8 cellular contexts compared by ENCODE assay signal in the genomic region with DNA sequence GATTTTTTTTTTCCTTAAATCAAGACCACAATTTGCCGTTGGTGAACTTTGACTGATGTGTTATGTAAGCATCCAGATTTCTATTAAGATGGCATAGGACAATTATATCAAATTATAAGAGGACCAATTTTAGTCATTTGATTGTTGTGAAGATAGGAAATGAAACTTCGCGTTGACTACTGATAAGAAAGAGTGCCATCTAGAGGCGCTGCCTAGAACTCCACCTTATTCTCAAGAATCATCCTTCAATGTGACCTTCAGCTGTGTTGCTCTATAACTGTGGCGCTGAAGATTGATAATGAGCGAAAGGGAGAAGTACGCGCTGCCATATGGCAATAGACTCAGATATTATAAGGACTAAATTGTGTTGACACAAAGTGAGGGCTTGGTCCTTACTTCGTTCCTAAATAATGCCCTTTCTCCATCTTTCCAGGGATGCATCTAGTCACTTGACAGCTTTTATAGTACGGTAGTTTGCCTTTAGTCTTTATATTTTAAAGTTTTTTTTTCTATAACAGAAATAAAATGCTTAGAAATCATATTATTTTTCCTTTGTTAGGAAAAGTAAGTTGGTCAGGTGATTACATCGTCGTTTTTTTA.
A peak's percentile ranks its signal among the peaks of the same experiment; 100 is the strongest.
DNase-seq lines count a peak whose midpoint lies in the region; ATAC-seq, FAIRE-seq and TF ChIP-seq lines count a peak whose summit lies in the region.

No MANE protein-coding gene starts in this region.

- H3K4ac ChIP-seq in mesenchymal stem cell (ENCODE audit: low read depth in 1 of 2, low read length in 2 of 2) = no peak overlapping the region

- H2BK12ac ChIP-seq in mesenchymal stem cell (ENCODE audit: low read length in 2 of 2) = no peak overlapping the region

- no peaks in the 10 kb centered on the region for H3K27me3 ChIP-seq in mesenchymal stem cell (ENCODE audit: control insufficient read depth in 1 of 2, insufficient read depth in 1 of 2, low read length in 2 of 2)

- H3K27ac ChIP-seq in mesenchymal stem cell (ENCODE audit: low read length, poor library complexity, severe bottlenecking) = no peak overlapping the region

- H3K79me1 ChIP-seq in mesenchymal stem cell (replicated peaks; ENCODE audit: low read length, poor library complexity, severe bottlenecking) = no peaks in the 10 kb centered on the region

- no peaks in the 10 kb centered on the region for H3K4me1 ChIP-seq in mesenchymal stem cell (ENCODE audit: control insufficient read depth, insufficient read depth, low read depth, low read length)

- no peak overlapping the region for H2BK15ac ChIP-seq in mesenchymal stem cell (ENCODE audit: low read depth, poor library complexity, severe bottlenecking)

- H3K4me2 ChIP-seq in mesenchymal stem cell (ENCODE audit: low read length, poor library complexity, severe bottlenecking) = no peak overlapping the region

- no peak overlapping the region for H3K23ac ChIP-seq in mesenchymal stem cell (ENCODE audit: low read length in 2 of 2)

- 29% methylated on average over 8 of the region's 12 CpGs for WGBS in mesenchymal stem cell

- peak overlapping the region; percentile 15 for H3K9ac ChIP-seq in mesenchymal stem cell (ENCODE audit: low read length)

- no peak overlapping the region for H2BK5ac ChIP-seq in mesenchymal stem cell (ENCODE audit: low read depth, low read length, poor library complexity, severe bottlenecking)

- H3K4me3 ChIP-seq in LNCaP clone FGC (ENCODE audit: low read depth, low read length) = no peak overlapping the region
- no peak overlapping the region for H3K4me3 ChIP-seq in mesenchymal stem cell (ENCODE audit: insufficient read depth in 1 of 2, low read depth in 1 of 2, low read length in 2 of 2)

- H2AFZ ChIP-seq in mesenchymal stem cell (ENCODE audit: low read depth, low read length) = no peak overlapping the region

- no peak overlapping the region for H3K27ac Mint-ChIP-seq in chondrocyte (ENCODE audit: unreplicated experiment)

- no peak overlapping the region for H2BK120ac ChIP-seq in mesenchymal stem cell (ENCODE audit: low read depth, low read length)

- H3K4me3 Mint-ChIP-seq in chondrocyte (ENCODE audit: unreplicated experiment) = no peak overlapping the region

- peaks cover 4% of the 10 kb centered on the region for H3K27me3 Mint-ChIP-seq in chondrocyte (ENCODE audit: low read depth)

- no peaks in the 10 kb centered on the region for H3K36me3 ChIP-seq in mesenchymal stem cell (ENCODE audit: control insufficient read depth in 1 of 2, insufficient read depth in 2 of 2, low read depth in 1 of 2, low read length in 2 of 2)

- H3K36me3 Mint-ChIP-seq in chondrocyte (ENCODE audit: low read depth) = no peaks in the 10 kb centered on the region

- H4K91ac ChIP-seq in mesenchymal stem cell (ENCODE audit: low read length) = no peak overlapping the region

- peak; percentile 82 for TF ChIP-seq CTCF in LNCaP clone FGC (IDR thresholded peaks at IDR 0.05; ENCODE audit: control insufficient read depth, extremely low read depth, insufficient read depth)
- TF ChIP-seq CTCF in chondrocyte (IDR thresholded peaks at IDR 0.05) = peak; percentile 85

- FAIRE-seq in RCC 7860 (lab: Jason Lieb, UNC) (no peak), urothelium cell line (lab: Jason Lieb, UNC) (peak; percentile 27)

- H2AK5ac ChIP-seq in mesenchymal stem cell (ENCODE audit: low read length, severe bottlenecking) = no peak overlapping the region

- DNase-seq in CMK (ENCODE audit: low read depth) (peak; percentile 8), LNCaP clone FGC (ENCODE audit: low read depth) (no peak), RCC 7860 (ENCODE audit: low spot score) (peak; percentile 9), chondrocyte (ENCODE audit: low spot score) (no peak), mesenchymal stem cell (peak; percentile 26), urothelium cell line (ENCODE audit: low spot score) (peak; percentile 25), NCI-H128 (lab: John Stamatoyannopoulos, UW; ENCODE audit: unreplicated experiment) (no peak)

- no peaks in the 10 kb centered on the region for H3K9me3 Mint-ChIP-seq in chondrocyte (ENCODE audit: low read depth)

- no peaks in the 10 kb centered on the region for H3K9me3 ChIP-seq in mesenchymal stem cell (ENCODE audit: control insufficient read depth, low read length)

- H3K18ac ChIP-seq in mesenchymal stem cell (ENCODE audit: low read depth in 1 of 2, low read length in 2 of 2) = no peak overlapping the region

- ATAC-seq in GM19397 (IDR thresholded peaks at IDR 0.05; ENCODE audit: unreplicated experiment) = peak; percentile 75

- no peak overlapping the region for H4K8ac ChIP-seq in mesenchymal stem cell (ENCODE audit: low read length)

- H3K14ac ChIP-seq in mesenchymal stem cell (ENCODE audit: low read length in 2 of 2) = no peak overlapping the region

- no peaks in the 10 kb centered on the region for H3K4me1 Mint-ChIP-seq in chondrocyte (ENCODE audit: low read depth)

Comparison
In these comparisons a context has a peak if more than half of its experiments do, and no peak if none do; other contexts are left out.
1. DNase-seq: peak in CMK (single experiment), RCC 7860 (single experiment), mesenchymal stem cell (single experiment) and urothelium cell line (single experiment); none in LNCaP clone FGC (single experiment), chondrocyte (single experiment) and NCI-H128 (single experiment).